ENCODE assay signal across 9 cellular contexts in genomic region chr13:97141564-97142005, GRCh38.
DNase-seq lines count a peak whose midpoint lies in the region; ATAC-seq and TF ChIP-seq lines count a peak whose summit lies in the region.
"Had no signal": no experiment of that assay in that cellular context is flagged by ENCODE, and none has a peak within 500 bp of the region (broad histone marks: within the 10 kb centered on the region; RNA-seq: fewer than 3 reads in every experiment).

No MANE protein-coding gene starts in this region.

- H3K9me3 Mint-ChIP-seq in activated CD4-positive, alpha-beta T cell treated with anti-CD3 and anti-CD28 coated beads, Interleukin-2, amount 10 ng/mL, durations not matched to agents 24 days and 14 days, result no peaks in the 10 kb centered on the region
- H3K9me3 Mint-ChIP-seq in naive thymus-derived CD4-positive, alpha-beta T cell, result peaks cover 0 to 1% (median 0%) of the 10 kb centered on the region in 11 donors
- H3K9me3 Mint-ChIP-seq: activated naive CD4-positive, alpha-beta T cell treated with anti-CD3 and anti-CD28 coated beads, Interleukin-2, amount 50 U/mL, for 24 hours had no signal

- no peaks in the 10 kb centered on the region for H3K4me1 ChIP-seq in prostate gland (replicated peaks)
- no peaks in the 10 kb centered on the region for H3K4me1 ChIP-seq in naive thymus-derived CD4-positive, alpha-beta T cell (ENCODE audit: control insufficient read depth in 2 of 2, insufficient read depth in 2 of 2, low read length in 2 of 2)

- no peak for TF ChIP-seq POLR2A in prostate gland (IDR thresholded peaks at IDR 0.05)

- POLR2A ChIA-PET in naive thymus-derived CD4-positive, alpha-beta T cell (lab: Charles Lee), result no interaction called here

- no peak overlapping the region for H3K27ac ChIP-seq in prostate gland
- no peak overlapping the region for H3K27ac ChIP-seq in naive thymus-derived CD4-positive, alpha-beta T cell (ENCODE audit: low read depth, low read length)

- no peaks in the 10 kb centered on the region for H3K36me3 Mint-ChIP-seq in activated CD4-positive, alpha-beta T cell treated with anti-CD3 and anti-CD28 coated beads, Interleukin-2, amount 10 ng/mL, durations not matched to agents 24 days and 14 days (ENCODE audit: low read depth)
- no peaks in the 10 kb centered on the region for H3K36me3 Mint-ChIP-seq in naive thymus-derived CD4-positive, alpha-beta T cell
- H3K36me3 Mint-ChIP-seq: activated naive CD4-positive, alpha-beta T cell treated with anti-CD3 and anti-CD28 coated beads, Interleukin-2, amount 50 U/mL, for 24 hours had no signal

- peaks cover 27% of the 10 kb centered on the region for H3K27me3 Mint-ChIP-seq in activated CD4-positive, alpha-beta T cell treated with anti-CD3 and anti-CD28 coated beads, Interleukin-2, amount 10 ng/mL, durations not matched to agents 24 days and 14 days
- peaks cover 5 to 29% (median 22%) of the 10 kb centered on the region in 5 donors for H3K27me3 Mint-ChIP-seq in naive thymus-derived CD4-positive, alpha-beta T cell

- DNase-seq in activated CD4-positive, alpha-beta T cell treated with anti-CD3 and anti-CD28 coated beads, Interleukin-2, amount 10 ng/mL, durations not matched to agents 24 days and 14 days, result peak; percentile 60
- DNase-seq in activated CD4-positive, alpha-beta T cell treated with anti-CD3 and anti-CD28 coated beads for 4 hours, result no peak
- peak; percentile 30 for DNase-seq in H7
- DNase-seq in Kasumi-1 (lab: John Stamatoyannopoulos, UW), result peak; percentile 31 to 35
- DNase-seq in SW480 (ENCODE audit: low spot score), result peak; percentile 94
- DNase-seq in glomerular endothelial cell (ENCODE audit: extremely low read depth, low read depth, low spot score), result peak; percentile 68
- DNase-seq in prostate gland (ENCODE audit: low spot score), result peak; percentile 45
- no peak for DNase-seq in naive thymus-derived CD4-positive, alpha-beta T cell

- no peak overlapping the region for H3K4me3 ChIP-seq in H7 (ENCODE audit: insufficient read depth, low read depth, low read length)
- no peak overlapping the region for H3K4me3 ChIP-seq in prostate gland
- H3K4me3 ChIP-seq in naive thymus-derived CD4-positive, alpha-beta T cell (ENCODE audit: low read length), result no peak overlapping the region

- H3K36me3 ChIP-seq in H7 (replicated peaks; ENCODE audit: control insufficient read depth, insufficient read depth, low read length), result no peaks in the 10 kb centered on the region
- H3K36me3 ChIP-seq in prostate gland, result no peaks in the 10 kb centered on the region
- H3K36me3 ChIP-seq in naive thymus-derived CD4-positive, alpha-beta T cell (ENCODE audit: control insufficient read depth in 2 of 3, insufficient read depth in 3 of 3, low read length in 3 of 3), result no peaks in the 10 kb centered on the region

- ATAC-seq in naive thymus-derived CD4-positive, alpha-beta T cell, result no peak

- H3K9me3 ChIP-seq in prostate gland, result no peaks in the 10 kb centered on the region
- no peaks in the 10 kb centered on the region for H3K9me3 ChIP-seq in naive thymus-derived CD4-positive, alpha-beta T cell (ENCODE audit: control insufficient read depth in 2 of 3, low read length in 3 of 3)

- intact Hi-C loops in activated CD4-positive, alpha-beta T cell treated with anti-CD3 and anti-CD28 coated beads, Interleukin-2, amount 10 ng/mL, durations not matched to agents 24 days and 14 days (cut with micrococcal nuclease), result loop anchor here (5.0 kb wide), 1 partner anchor 116 kb away; no protein-coding TSS in a partner anchor
- intact Hi-C loops in prostate gland (cut with DNase I), result no loop called here
- intact Hi-C loops in naive thymus-derived CD4-positive, alpha-beta T cell (cut with micrococcal nuclease), result no loop called here

- H3K4me3 Mint-ChIP-seq in activated CD4-positive, alpha-beta T cell treated with anti-CD3 and anti-CD28 coated beads, Interleukin-2, amount 10 ng/mL, durations not matched to agents 24 days and 14 days, result no peak overlapping the region
- peak overlapping the region in 1 of 10 donors; percentile 0 for H3K4me3 Mint-ChIP-seq in naive thymus-derived CD4-positive, alpha-beta T cell
- H3K4me3 Mint-ChIP-seq: activated naive CD4-positive, alpha-beta T cell treated with anti-CD3 and anti-CD28 coated beads, Interleukin-2, amount 50 U/mL, for 24 hours had no signal

- peaks cover 3% of the 10 kb centered on the region; the same call in 1 of the 2 replicates for H3K27me3 ChIP-seq in H7 (ENCODE audit: control insufficient read depth, insufficient read depth, low read length)
- no peaks in the 10 kb centered on the region for H3K27me3 ChIP-seq in prostate gland (replicated peaks; ENCODE audit: insufficient read depth)
- H3K27me3 ChIP-seq in naive thymus-derived CD4-positive, alpha-beta T cell (ENCODE audit: control insufficient read depth in 2 of 2, insufficient read depth in 2 of 2, low read length in 2 of 2), result no peaks in the 10 kb centered on the region

- WGBS in prostate gland, result 7% methylated on average over 5 of the region's 5 CpGs

- no peak for TF ChIP-seq CTCF in prostate gland (IDR thresholded peaks at IDR 0.05)

- H3K27ac Mint-ChIP-seq in activated CD4-positive, alpha-beta T cell treated with anti-CD3 and anti-CD28 coated beads, Interleukin-2, amount 10 ng/mL, durations not matched to agents 24 days and 14 days, result peak overlapping the region; percentile 3
- H3K27ac Mint-ChIP-seq in naive thymus-derived CD4-positive, alpha-beta T cell, result peak overlapping the region in 2 of 9 donors; percentile 25 to 47
- H3K27ac Mint-ChIP-seq: activated naive CD4-positive, alpha-beta T cell treated with anti-CD3 and anti-CD28 coated beads, Interleukin-2, amount 50 U/mL, for 24 hours had no signal

- H3K4me1 Mint-ChIP-seq in activated CD4-positive, alpha-beta T cell treated with anti-CD3 and anti-CD28 coated beads, Interleukin-2, amount 10 ng/mL, durations not matched to agents 24 days and 14 days, result peaks cover 11% of the 10 kb centered on the region
- H3K4me1 Mint-ChIP-seq in naive thymus-derived CD4-positive, alpha-beta T cell, result peaks cover 0 to 10% (median 5%) of the 10 kb centered on the region in 7 donors

- CTCF ChIA-PET in naive thymus-derived CD4-positive, alpha-beta T cell (lab: Charles Lee), result interaction anchor here (0.6 kb wide), 1 partner anchor 1676 kb away, joined by 3 read pairs; no protein-coding TSS in a partner anchor

Comparison
In these comparisons a context has a peak if more than half of its experiments do, and no peak if none do; other contexts are left out.
1. DNase-seq: peak in activated CD4-positive, alpha-beta T cell treated with anti-CD3 and anti-CD28 coated beads, Interleukin-2, amount 10 ng/mL, durations not matched to agents 24 days and 14 days (single experiment), H7 (single experiment), Kasumi-1 (2 of 2), SW480 (single experiment), glomerular endothelial cell (single experiment) and prostate gland (single experiment); none in activated CD4-positive, alpha-beta T cell treated with anti-CD3 and anti-CD28 coated beads for 4 hours (0 of 2) and naive thymus-derived CD4-positive, alpha-beta T cell (0 of 9).